In the genomic region with DNA sequence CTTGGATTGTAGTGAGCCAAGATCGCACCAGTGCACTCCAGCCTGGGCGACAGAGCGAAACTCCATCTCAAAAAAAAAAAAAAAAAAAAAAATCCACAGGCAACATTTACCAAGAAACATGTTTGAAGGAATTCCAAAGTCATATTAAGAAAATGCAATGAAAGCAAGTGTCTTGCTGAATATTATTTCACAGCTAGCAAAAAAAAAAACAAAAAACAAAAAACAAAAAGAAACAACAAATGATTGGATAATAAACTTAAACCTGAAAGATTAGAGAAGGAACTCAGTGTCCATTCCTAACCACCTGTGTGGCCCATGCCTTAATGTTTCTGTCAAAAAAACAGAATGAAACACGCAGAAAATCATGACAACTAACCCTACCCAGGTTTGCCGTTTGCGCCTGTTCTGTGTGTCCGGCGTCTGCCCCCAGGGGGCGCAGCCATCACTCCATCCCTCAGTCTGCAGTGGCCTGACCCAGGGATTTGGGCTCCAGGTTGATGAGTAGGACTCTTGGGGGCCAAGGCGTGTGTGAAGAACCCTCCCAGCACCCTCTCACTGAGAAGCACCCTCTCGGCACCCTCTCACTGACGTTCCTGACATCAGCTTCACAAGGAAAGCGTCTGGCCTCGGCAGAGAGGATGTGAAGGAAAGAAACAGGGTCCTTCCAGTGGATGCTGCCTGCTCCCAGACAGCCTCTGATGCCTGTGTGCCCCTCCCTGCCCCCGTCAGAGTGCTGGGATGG, we compare ENCODE assay signal across 1 cellular context.
A peak's percentile ranks its signal among the peaks of the same experiment; 100 is the strongest.
TF ChIP-seq lines count a peak whose summit lies in the region.

No MANE protein-coding gene starts in this region.

TF ChIP-seq in H1, 55 proteins besides CTCF, POLR2A, EP300 and RAD21:
- TF ChIP-seq GABPA (IDR thresholded peaks at IDR 0.05; ENCODE audit: borderline replicate concordance, insufficient read depth, low read length) = peak; percentile 64; the same call in 1 of the 2 replicates
- no peak for TF ChIP-seq CBX8 (IDR thresholded peaks at IDR 0.05; ENCODE audit: borderline replicate concordance, low read depth, low read length)
- 0 out of 2 replicates have a peak, but pooled peaks have one; percentile 31 for TF ChIP-seq CREB1 (IDR thresholded peaks at IDR 0.05)
